ENCODE assay signal across 26 cellular contexts in genomic region chr20:58469500-58470129, GRCh38. TPM values are rescaled to one million over a fixed set of nuclear protein-coding genes. Genes with fewer than 3 reads are reported as not detected.
"Had no signal": no experiment of that assay in that cellular context is flagged by ENCODE, and none has a peak within 500 bp of the region (broad histone marks: within the 10 kb centered on the region; RNA-seq: fewer than 3 reads in every experiment).

No MANE protein-coding gene starts in this region.

- H3K36me3 ChIP-seq: esophagus squamous epithelium, gastroesophageal sphincter, left ventricle myocardium inferior, prostate gland, stomach had no signal

- H3K9ac ChIP-seq: parathyroid adenoma had no signal

- FAIRE-seq: keratinocyte, urothelium cell line had no signal

- H3K27ac Mint-ChIP-seq: immature natural killer cell had no signal

- H3K4me3 Mint-ChIP-seq: central memory CD8-positive, alpha-beta T cell; immature natural killer cell; naive B cell had no signal

- H2AFZ ChIP-seq: parathyroid adenoma had no signal

- H3K79me2 ChIP-seq: parathyroid adenoma had no signal

- H3K27ac ChIP-seq: dorsolateral prefrontal cortex, esophagus squamous epithelium, gastroesophageal sphincter, left ventricle myocardium inferior, parathyroid adenoma, prostate gland, skin epidermis, stomach had no signal

- H3K4me1 ChIP-seq: parathyroid adenoma, prostate gland had no signal

- H3K4me3 ChIP-seq: dorsolateral prefrontal cortex, esophagus squamous epithelium, gastroesophageal sphincter, left ventricle myocardium inferior, prostate gland, skin epidermis, stomach had no signal

- H3K27me3 ChIP-seq: dorsolateral prefrontal cortex, esophagus squamous epithelium, gastroesophageal sphincter had no signal

- H3K27me3 Mint-ChIP-seq: central memory CD8-positive, alpha-beta T cell had no signal

- DNase-seq: cortex of kidney; dorsolateral prefrontal cortex; effector memory CD4-positive, alpha-beta T cell; esophagus squamous epithelium; foreskin fibroblast; immature natural killer cell; left ventricle myocardium inferior; mesendoderm; naive B cell; occipital lobe; retina; stimulated activated CD4-positive, alpha-beta T cell treated with anti-CD3 and anti-CD28 coated beads, Interleukin-2, amount 100 ng/mL, for 24 hours; stimulated activated CD4-positive, alpha-beta T cell treated with anti-CD3 and anti-CD28 coated beads, Interleukin-4, amount 100 ng/mL, for 4 hours; stimulated activated naive CD4-positive, alpha-beta T cell; stomach; substantia nigra; trophoblast cell had no signal

- H3K4me1 Mint-ChIP-seq: central memory CD8-positive, alpha-beta T cell; immature natural killer cell; naive B cell had no signal

- H3K9me3 Mint-ChIP-seq: central memory CD8-positive, alpha-beta T cell; immature natural killer cell had no signal

- H3K9me3 ChIP-seq: esophagus squamous epithelium, gastroesophageal sphincter, left ventricle myocardium inferior, prostate gland, stomach had no signal

- ATAC-seq: gastroesophageal sphincter had no signal

- H3K36me3 Mint-ChIP-seq: immature natural killer cell had no signal

RNA-seq across cellular contexts. Expression of gene APCDD1L, which starts 45.6 kb away (rescaled TPM):
- total RNA-seq: lung microvascular endothelial cell, occipital lobe had no signal
- polyA plus RNA-seq: immature natural killer cell, neural cell had no signal
